In the genomic region with DNA sequence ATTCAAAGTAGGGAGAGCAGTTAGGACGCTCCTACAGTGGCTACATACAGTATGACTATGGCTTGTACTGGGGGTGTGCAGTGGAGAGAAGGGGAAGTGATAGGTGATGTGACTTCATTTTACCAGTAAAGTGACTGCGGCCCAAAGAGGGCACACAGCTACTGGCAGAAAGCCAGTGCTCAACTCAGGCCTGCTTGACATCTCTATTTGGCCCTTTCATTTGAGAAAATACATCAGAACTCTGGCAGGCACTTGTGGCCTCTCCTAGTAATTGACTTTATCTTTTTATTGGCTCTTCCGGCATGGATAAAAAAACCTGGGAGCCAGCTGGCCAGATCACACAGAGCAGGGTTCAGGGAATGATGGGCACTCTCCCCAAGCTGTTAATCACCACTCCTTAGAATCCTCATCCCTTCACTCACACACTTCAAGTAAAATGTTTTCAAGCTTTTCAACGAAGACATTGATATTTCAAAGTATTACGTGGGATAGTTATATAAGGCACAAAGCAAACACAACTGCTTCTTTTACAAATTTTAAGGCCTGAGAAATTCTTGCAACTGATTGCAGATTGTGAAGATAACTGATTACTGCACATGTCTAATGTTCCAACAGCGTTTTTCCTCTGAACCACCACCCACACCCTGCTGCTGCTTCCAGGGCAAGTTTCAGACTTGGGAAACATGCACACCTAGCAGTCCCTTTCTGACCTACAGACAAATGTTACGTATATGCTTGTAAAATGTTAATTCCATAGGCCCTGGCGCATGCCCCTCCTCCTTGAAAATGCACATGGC, we compare ENCODE assay signal across 9 cellular contexts.
DNase-seq lines count a peak whose midpoint lies in the region; ATAC-seq and TF ChIP-seq lines count a peak whose summit lies in the region.
"Had no signal": no experiment of that assay in that cellular context is flagged by ENCODE, and none has a peak within 500 bp of the region (broad histone marks: within the 10 kb centered on the region; RNA-seq: fewer than 3 reads in every experiment).

No MANE protein-coding gene starts in this region.

- H3K36me3 ChIP-seq in left lung: no peaks in the 10 kb centered on the region

- no peaks in the 10 kb centered on the region for H3K27me3 ChIP-seq in left lung

- peaks cover 16% of the 10 kb centered on the region for H3K36me3 Mint-ChIP-seq in mesothelial cell of epicardium

- no peaks in the 10 kb centered on the region for H3K9me3 Mint-ChIP-seq in mesothelial cell of epicardium
- H3K9me3 Mint-ChIP-seq in stimulated activated naive CD8-positive, alpha-beta T cell treated with anti-CD3 and anti-CD28 coated beads, Interleukin-15, amount 100 ng/mL, for 72 hours: no peaks in the 10 kb centered on the region

- H3K4me3 Mint-ChIP-seq in mesothelial cell of epicardium: no peak overlapping the region
- H3K4me3 Mint-ChIP-seq in stimulated activated naive CD8-positive, alpha-beta T cell treated with anti-CD3 and anti-CD28 coated beads, Interleukin-15, amount 100 ng/mL, for 72 hours: no peak overlapping the region

- no peaks in the 10 kb centered on the region for H3K27me3 Mint-ChIP-seq in mesothelial cell of epicardium (ENCODE audit: low read depth)
- no peaks in the 10 kb centered on the region for H3K27me3 Mint-ChIP-seq in stimulated activated naive CD8-positive, alpha-beta T cell treated with anti-CD3 and anti-CD28 coated beads, Interleukin-15, amount 100 ng/mL, for 72 hours

- TF ChIP-seq CTCF in LNCaP clone FGC (IDR thresholded peaks at IDR 0.05; ENCODE audit: control insufficient read depth, extremely low read depth, insufficient read depth) (no peak), left lung (IDR thresholded peaks at IDR 0.05) (no peak), mesothelial cell of epicardium (IDR thresholded peaks at IDR 0.05; ENCODE audit: unreplicated experiment) (no peak)

- H3K4me1 Mint-ChIP-seq in mesothelial cell of epicardium: peaks cover 15% of the 10 kb centered on the region
- no peaks in the 10 kb centered on the region for H3K4me1 Mint-ChIP-seq in stimulated activated naive CD8-positive, alpha-beta T cell treated with anti-CD3 and anti-CD28 coated beads, Interleukin-15, amount 100 ng/mL, for 72 hours

- ATAC-seq in GM18502 (IDR thresholded peaks at IDR 0.05; ENCODE audit: poor library complexity, unreplicated experiment) (peak; percentile 88), left lung (peak; percentile 51), GM18873 (IDR thresholded peaks at IDR 0.05; ENCODE audit: low FRiP score, unreplicated experiment) (no peak)
- ATAC-seq in stimulated activated naive CD8-positive, alpha-beta T cell treated with anti-CD3 and anti-CD28 coated beads, Interleukin-15, amount 100 ng/mL, for 72 hours: no peak

- no peak overlapping the region for H3K27ac ChIP-seq in left lung

- no peak overlapping the region for H3K4me3 ChIP-seq in LNCaP clone FGC (ENCODE audit: low read depth, low read length)
- no peak overlapping the region for H3K4me3 ChIP-seq in left lung

- H3K27ac Mint-ChIP-seq in mesothelial cell of epicardium: no peak overlapping the region
- H3K27ac Mint-ChIP-seq in stimulated activated naive CD8-positive, alpha-beta T cell treated with anti-CD3 and anti-CD28 coated beads, Interleukin-15, amount 100 ng/mL, for 72 hours: no peak overlapping the region

- intact Hi-C loops in left lung (cut with DNase I): no loop called here

- H3K4me1 ChIP-seq in left lung: peaks cover 0 to 11% of the 10 kb centered on the region in 2 donors

- H3K9me3 ChIP-seq in left lung: no peaks in the 10 kb centered on the region

- DNase-seq in LNCaP clone FGC (ENCODE audit: low read depth) (peak; percentile 74), OCI-M1 (lab: John Stamatoyannopoulos, UW) (peak; percentile 44), left lung (no peak), cortex of kidney (lab: John Stamatoyannopoulos, UW) (no peak), mesothelial cell of epicardium (ENCODE audit: low spot score in 2 of 2, unreplicated experiment in 2 of 2) (no peak)
- DNase-seq in stimulated activated naive CD8-positive, alpha-beta T cell treated with anti-CD3 and anti-CD28 coated beads, Interleukin-15, amount 100 ng/mL, for 72 hours: no peak
- DNase-seq: T1000 had no signal

Comparison
In these comparisons a context has a peak if more than half of its experiments do, and no peak if none do; other contexts are left out.
1. ATAC-seq: peak in GM18502 (single experiment) and left lung (single experiment); none in stimulated activated naive CD8-positive, alpha-beta T cell treated with anti-CD3 and anti-CD28 coated beads, Interleukin-15, amount 100 ng/mL, for 72 hours (single experiment) and GM18873 (single experiment).
2. DNase-seq: peak in LNCaP clone FGC (single experiment) and OCI-M1 (single experiment); none in left lung (0 of 2), cortex of kidney (single experiment), mesothelial cell of epicardium (0 of 2) and stimulated activated naive CD8-positive, alpha-beta T cell treated with anti-CD3 and anti-CD28 coated beads, Interleukin-15, amount 100 ng/mL, for 72 hours (0 of 2).